Comparison of ENCODE assay signal across 19 cellular contexts in the genomic region with DNA sequence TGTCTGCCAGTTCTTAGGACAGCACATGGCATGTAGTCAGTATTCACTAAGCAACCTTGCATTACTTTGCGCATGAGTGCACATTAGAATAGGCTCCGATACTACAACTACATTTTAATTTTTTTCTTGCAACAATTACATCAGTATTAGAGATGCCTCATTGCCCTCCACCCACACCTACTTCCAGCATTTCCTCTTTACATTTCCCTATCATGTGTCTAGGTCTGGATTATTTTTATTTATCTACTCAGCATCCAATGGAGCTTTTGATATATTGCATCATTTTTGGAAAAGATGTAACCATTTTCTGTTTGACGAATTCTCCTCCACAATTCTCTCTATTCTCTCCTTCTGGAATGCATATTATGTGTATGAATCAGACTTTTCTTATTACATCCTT.
A peak's percentile ranks its signal among the peaks of the same experiment; 100 is the strongest.
DNase-seq lines count a peak whose midpoint lies in the region; ATAC-seq, FAIRE-seq and TF ChIP-seq lines count a peak whose summit lies in the region.
"Had no signal": no experiment of that assay in that cellular context is flagged by ENCODE, and none has a peak within 500 bp of the region (broad histone marks: within the 10 kb centered on the region; RNA-seq: fewer than 3 reads in every experiment).

No MANE protein-coding gene starts in this region.

- H3K4ac ChIP-seq in IMR-90 (ENCODE audit: low read depth, low read length): no peak overlapping the region

- no peak for TF ChIP-seq RAD21 in IMR-90 (IDR thresholded peaks at IDR 0.05; ENCODE audit: low read length)

- no peak for TF ChIP-seq POLR2A in IMR-90 (IDR thresholded peaks at IDR 0.05; ENCODE audit: low read depth, low read length)

- H2AFZ ChIP-seq in IMR-90 (replicated peaks; ENCODE audit: low read length, poor library complexity): no peak overlapping the region
- peak overlapping the region; percentile 17 for H2AFZ ChIP-seq in smooth muscle cell (ENCODE audit: low read depth)

- DNase-seq in IMR-90 (no peak), bronchial epithelial cell (ENCODE audit: low read depth) (peak; percentile 78), kidney glomerular epithelial cell (lab: John Stamatoyannopoulos, UW) (peak; percentile 40), smooth muscle cell (lab: John Stamatoyannopoulos, UW; ENCODE audit: unreplicated experiment) (no peak), GDM1 (lab: John Stamatoyannopoulos, UW) (no peak), NCI-H82 treated with DMSO at 0.1 percent for 48 hours (lab: John Stamatoyannopoulos, UW; ENCODE audit: unreplicated experiment) (no peak), NCI-H510A (lab: John Stamatoyannopoulos, UW) (no peak)
- DNase-seq: activated CD4-positive, alpha-beta T cell treated with anti-CD3 and anti-CD28 coated beads for 48 hours; activated naive CD4-positive, alpha-beta T cell; C1 segment of cervical spinal cord; effector CD8-positive, alpha-beta T cell; NCI-H2081 treated with DMSO at 0.1 percent for 48 hours; NCI-H748 treated with DMSO at 0.1 percent for 48 hours had no signal

- no peaks in the 10 kb centered on the region for H3K9me1 ChIP-seq in IMR-90 (ENCODE audit: insufficient read depth, low read length)

- BruUV-seq in IMR-90 (replicated peaks; lab: Mats Ljungman, UMichigan): no TSS peak

- no peak for FAIRE-seq in bronchial epithelial cell (lab: Jason Lieb, UNC)
- FAIRE-seq: GM18507, GM19239 had no signal

- H3K4me3 ChIP-seq in IMR-90 (ENCODE audit: insufficient read depth, low read depth, low read length) (no peak overlapping the region), bronchial epithelial cell (ENCODE audit: low read depth, low read length) (no peak overlapping the region), smooth muscle cell (no peak overlapping the region)
- H3K4me3 ChIP-seq: body of pancreas had no signal

- CTCF ChIA-PET in IMR-90 (lab: Yijun Ruan, JAX): no interaction called here

- H3K9ac ChIP-seq in IMR-90 (ENCODE audit: low read depth, low read length) (no peak overlapping the region), smooth muscle cell (ENCODE audit: low read depth) (peak overlapping the region; percentile 78)

- peaks cover 18% of the 10 kb centered on the region for H3F3A ChIP-seq in smooth muscle cell (ENCODE audit: low read depth)

- no peak overlapping the region for H3K56ac ChIP-seq in IMR-90 (ENCODE audit: extremely low read depth, insufficient read depth, low read length)

- H3K4me1 ChIP-seq in IMR-90 (ENCODE audit: control insufficient read depth, insufficient read depth, low read length): peaks cover 3% of the 10 kb centered on the region; the same call in 1 of the 2 replicates
- peaks cover 23% of the 10 kb centered on the region for H3K4me1 ChIP-seq in smooth muscle cell (ENCODE audit: low read depth)

- H3K27me3 ChIP-seq in IMR-90 (ENCODE audit: control insufficient read depth, insufficient read depth, low read length) (peaks cover 6% of the 10 kb centered on the region), bronchial epithelial cell (ENCODE audit: control insufficient read depth, insufficient read depth, low read length) (no peaks in the 10 kb centered on the region), smooth muscle cell (ENCODE audit: low read depth) (no peaks in the 10 kb centered on the region)
- H3K27me3 ChIP-seq: body of pancreas had no signal

- no peak overlapping the region for H3K27ac ChIP-seq in IMR-90 (ENCODE audit: insufficient read depth, low read length)
- peak overlapping the region; percentile 97 for H3K27ac ChIP-seq in smooth muscle cell (ENCODE audit: low read depth)
- H3K27ac ChIP-seq: body of pancreas, neutrophil had no signal

- intact Hi-C loops in IMR-90 (cut with micrococcal nuclease): no loop called here

- no peak overlapping the region for H2BK15ac ChIP-seq in IMR-90 (ENCODE audit: low read depth, low read length)

- H2AK9ac ChIP-seq in IMR-90 (replicated peaks; ENCODE audit: low read depth, low read length, poor library complexity): no peak overlapping the region

- no peaks in the 10 kb centered on the region for H3K79me2 ChIP-seq in smooth muscle cell (ENCODE audit: low read depth)

- no peak overlapping the region for H3K14ac ChIP-seq in IMR-90 (replicated peaks; ENCODE audit: low read depth, low read length)

- H3K79me1 ChIP-seq in IMR-90 (ENCODE audit: low read depth in 1 of 2, low read length in 2 of 2): no peaks in the 10 kb centered on the region

- no peak overlapping the region for H4K8ac ChIP-seq in IMR-90 (ENCODE audit: low read depth in 2 of 2, low read length in 2 of 2)

- H2BK5ac ChIP-seq in IMR-90 (ENCODE audit: low read depth, low read length, poor library complexity, severe bottlenecking): no peak overlapping the region

- in situ Hi-C loops in IMR-90 (cut with MboI; ENCODE audit: low sequenced_read_pairs): no loop called here

- no peak overlapping the region for H2BK120ac ChIP-seq in IMR-90 (ENCODE audit: low read depth, low read length)

- H3K18ac ChIP-seq in IMR-90 (ENCODE audit: low read depth, low read length): no peak overlapping the region

- H2AK5ac ChIP-seq in IMR-90 (ENCODE audit: low read depth, low read length): no peak overlapping the region

- H3K36me3 ChIP-seq in IMR-90 (ENCODE audit: control insufficient read depth, insufficient read depth, low read length) (no peaks in the 10 kb centered on the region), bronchial epithelial cell (ENCODE audit: control insufficient read depth, insufficient read depth, low read length) (no peaks in the 10 kb centered on the region), smooth muscle cell (ENCODE audit: low read depth) (no peaks in the 10 kb centered on the region)
- H3K36me3 ChIP-seq: neutrophil had no signal

- H4K91ac ChIP-seq in IMR-90 (ENCODE audit: insufficient read depth, low read depth, low read length): no peak overlapping the region

- TF ChIP-seq CTCF in IMR-90 (conservative IDR thresholded peaks at IDR 0.05; ENCODE audit: low read depth, low read length) (no peak), bronchial epithelial cell (IDR thresholded peaks at IDR 0.05; ENCODE audit: insufficient read depth, low read length, severe bottlenecking) (no peak), smooth muscle cell (IDR thresholded peaks at IDR 0.05; ENCODE audit: borderline replicate concordance, insufficient read depth, poor library complexity, severe bottlenecking) (no peak)

- POLR2A ChIA-PET in IMR-90 (lab: Charles Lee; ENCODE audit: unreplicated experiment): no interaction called here

- dilution Hi-C loops in IMR-90 (cut with HindIII; ENCODE audit: low sequenced_read_pairs, unreplicated experiment): no loop called here

- H3K9me3 ChIP-seq in IMR-90 (ENCODE audit: control insufficient read depth, insufficient read depth, low read length) (no peaks in the 10 kb centered on the region), smooth muscle cell (replicated peaks; ENCODE audit: low read depth) (no peaks in the 10 kb centered on the region)
- H3K9me3 ChIP-seq: body of pancreas, neutrophil had no signal

- no peak overlapping the region for H3K23ac ChIP-seq in IMR-90 (ENCODE audit: low read depth, low read length)

- no peak overlapping the region for H2BK20ac ChIP-seq in IMR-90 (ENCODE audit: low read depth, low read length)

- H3K4me2 ChIP-seq in IMR-90 (ENCODE audit: low read depth, low read length): no peak overlapping the region
- peak overlapping the region; percentile 83 for H3K4me2 ChIP-seq in smooth muscle cell

- ATAC-seq in IMR-90 (ENCODE audit: low read depth) (no peak), GM18520 (IDR thresholded peaks at IDR 0.05; ENCODE audit: unreplicated experiment) (no peak)
- ATAC-seq: Panc1 had no signal

- H4K5ac ChIP-seq in IMR-90 (ENCODE audit: low read depth, low read length): no peak overlapping the region

- WGBS in IMR-90 (ENCODE audit: extremely low coverage in 2 of 2, insufficient read length in 1 of 2), 2 experiments: no CpG with 5 or more reads among the region's 3 CpGs
- WGBS in smooth muscle cell (ENCODE audit: low lambda C conversion rate): 79% methylated on average over 3 of the region's 3 CpGs

- H4K20me1 ChIP-seq in IMR-90 (ENCODE audit: insufficient read depth, low read length) (no peaks in the 10 kb centered on the region), smooth muscle cell (ENCODE audit: low read depth) (no peaks in the 10 kb centered on the region)

TF ChIP-seq in IMR-90, 13 proteins besides CTCF, POLR2A, EP300 and RAD21:
- no peak for TF ChIP-seq BHLHE40 (IDR thresholded peaks at IDR 0.05; ENCODE audit: low read depth, low read length)
- peak; percentile 39; the same call in 1 of the 2 replicates for TF ChIP-seq CEBPB (IDR thresholded peaks at IDR 0.05; ENCODE audit: low read depth, low read length)
- TF ChIP-seq FOS (IDR thresholded peaks at IDR 0.05; ENCODE audit: low read depth, low read length): no peak
- no peak for TF ChIP-seq RCOR1 (IDR thresholded peaks at IDR 0.05; ENCODE audit: insufficient replicate concordance, low read length)
TF ChIP-seq in IMR-90: peak in this region for 1.

Comparison
In these comparisons a context has a peak if more than half of its experiments do, and no peak if none do; other contexts are left out.
1. DNase-seq: peak in bronchial epithelial cell (single experiment) and kidney glomerular epithelial cell (single experiment); none in IMR-90 (single experiment), smooth muscle cell (single experiment), GDM1 (single experiment), NCI-H82 treated with DMSO at 0.1 percent for 48 hours (single experiment) and NCI-H510A (single experiment).